In genomic region chr13:43074824-43075510, GRCh38 we compare ENCODE assay signal across 8 cellular contexts. TPM values are rescaled to one million over a fixed set of nuclear protein-coding genes. Genes with fewer than 3 reads are reported as not detected.
DNase-seq lines count a peak whose midpoint lies in the region; ATAC-seq lines count a peak whose summit lies in the region.

No MANE protein-coding gene starts in this region.

- DNase-seq in left lobe of liver (ENCODE audit: low spot score) (no peak), iPS-NIHi11 (ENCODE audit: low spot score) (no peak), DMS114 treated with DMSO at 0.1 percent for 48 hours (lab: John Stamatoyannopoulos, UW; ENCODE audit: unreplicated experiment) (no peak), NAMALWA (ENCODE audit: low spot score) (no peak), NCI-H2171 (lab: John Stamatoyannopoulos, UW) (no peak)

- ATAC-seq in GM18907 (IDR thresholded peaks at IDR 0.05; ENCODE audit: unreplicated experiment) = peak; percentile 78
- peak; percentile 77 for ATAC-seq in GM21619 (IDR thresholded peaks at IDR 0.05; ENCODE audit: unreplicated experiment)
- peak; percentile 84 for ATAC-seq in HG03432 (IDR thresholded peaks at IDR 0.05; ENCODE audit: unreplicated experiment)
- ATAC-seq in left lobe of liver = peak; percentile 81

RNA-seq across cellular contexts. Expression of gene DNAJC15, which starts 51.6 kb away (rescaled TPM):
- 9.2 TPM for total RNA-seq in left lobe of liver
